Comparison of ENCODE assay signal across 14 cellular contexts in the genomic region with DNA sequence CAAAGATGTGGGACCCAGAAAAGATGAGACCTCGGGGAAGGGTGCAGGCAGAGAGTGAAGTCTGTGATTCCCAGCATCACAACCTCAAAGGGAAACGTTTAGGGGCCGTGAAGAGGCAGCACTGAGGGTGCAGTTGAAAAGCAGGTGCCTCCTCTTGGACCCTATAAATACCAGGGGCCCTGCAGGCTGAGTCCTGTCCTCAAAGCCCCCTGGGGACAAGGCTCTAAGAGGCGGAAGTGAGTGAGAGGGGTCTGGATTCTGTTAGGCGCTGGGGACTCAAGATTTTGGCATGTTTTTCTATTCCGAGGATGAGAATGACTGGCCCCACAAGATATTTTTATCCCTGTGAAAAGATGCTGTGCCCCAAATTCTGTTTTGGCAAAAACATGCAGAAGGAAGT.
A peak's percentile ranks its signal among the peaks of the same experiment; 100 is the strongest.
DNase-seq lines count a peak whose midpoint lies in the region; ATAC-seq and TF ChIP-seq lines count a peak whose summit lies in the region.
"Had no signal": no experiment of that assay in that cellular context is flagged by ENCODE, and none has a peak within 500 bp of the region (broad histone marks: within the 10 kb centered on the region; RNA-seq: fewer than 3 reads in every experiment).

No MANE protein-coding gene starts in this region.

- H4K20me1 ChIP-seq in SU-DHL-6 (ENCODE audit: low read depth, low read length): no peaks in the 10 kb centered on the region

- peak overlapping the region; percentile 51 for H3K4me2 ChIP-seq in SU-DHL-6 (ENCODE audit: low read depth, low read length, poor library complexity, severe bottlenecking)

- WGBS in transverse colon (ENCODE audit: low coverage in 1 of 2), 2 donors: 78 to 84% methylated on average over 6 of the region's 6 CpGs

- TF ChIP-seq CTCF in SU-DHL-6 (IDR thresholded peaks at IDR 0.05; ENCODE audit: insufficient read depth, low read length, poor library complexity, severe bottlenecking) (no peak), transverse colon (IDR thresholded peaks at IDR 0.05) (no peak)

- no peaks in the 10 kb centered on the region for H3K27me3 Mint-ChIP-seq in activated naive CD4-positive, alpha-beta T cell treated with anti-CD3 and anti-CD28 coated beads for 36 hours (ENCODE audit: low read depth)

- no peaks in the 10 kb centered on the region for H3K9me2 ChIP-seq in SU-DHL-6 (replicated peaks; ENCODE audit: insufficient read depth, low read length)

- peak overlapping the region; percentile 93 for H3K27ac ChIP-seq in SU-DHL-6 (ENCODE audit: low read depth, low read length)
- no peak overlapping the region for H3K27ac ChIP-seq in iPS-20b (ENCODE audit: low read length)
- peak overlapping the region; percentile 72 to 90 (median 80) for H3K27ac ChIP-seq in transverse colon

- TF ChIP-seq EP300 in transverse colon (IDR thresholded peaks at IDR 0.05; ENCODE audit: low read depth): no peak

- CTCF ChIA-PET in activated naive CD4-positive, alpha-beta T cell treated with anti-CD3 and anti-CD28 coated beads for 36 hours (lab: Charles Lee): no interaction called here

- TF ChIP-seq POLR2A in transverse colon (IDR thresholded peaks at IDR 0.05): no peak

- no peak for ATAC-seq in HG03439 (IDR thresholded peaks at IDR 0.05; ENCODE audit: unreplicated experiment)

- no peak overlapping the region for H3K4me3 Mint-ChIP-seq in activated naive CD4-positive, alpha-beta T cell treated with anti-CD3 and anti-CD28 coated beads for 36 hours

- DNase-seq in activated naive CD4-positive, alpha-beta T cell treated with anti-CD3 and anti-CD28 coated beads for 36 hours: no peak
- DNase-seq in activated naive CD4-positive, alpha-beta T cell treated with anti-CD3 and anti-CD28 coated beads, Interleukin-2, amount 50 U/mL, for 16 hours: no peak
- DNase-seq in transverse colon: no peak
- DNase-seq in HUDEP-2 (lab: John Stamatoyannopoulos, UW; ENCODE audit: unreplicated experiment in 76 of 76): no peak
- no peak for DNase-seq in NCI-H524 (lab: John Stamatoyannopoulos, UW)
- DNase-seq: activated effector memory CD4-positive, alpha-beta T cell treated with anti-CD3 and anti-CD28 coated beads, Interleukin-2, amount 50 U/mL, for 16 hours; HCEC 1CT; NCI-H1436; NCI-H69; SHP77 treated with DMSO at 0.1 percent for 48 hours had no signal

- H3K4me3 ChIP-seq in SU-DHL-6 (ENCODE audit: insufficient read depth, low read length, poor library complexity, severe bottlenecking): peak overlapping the region; percentile 19
- H3K4me3 ChIP-seq in iPS-20b (ENCODE audit: low read length): no peak overlapping the region
- H3K4me3 ChIP-seq in transverse colon: no peak overlapping the region
- H3K4me3 ChIP-seq: coronary artery had no signal

- peaks cover 49% of the 10 kb centered on the region for H3K4me1 ChIP-seq in iPS-20b (ENCODE audit: insufficient read depth, low read length)
- peaks cover 7 to 40% (median 11%) of the 10 kb centered on the region in 4 donors for H3K4me1 ChIP-seq in transverse colon

- peak overlapping the region; percentile 45 for H3K9ac ChIP-seq in SU-DHL-6 (ENCODE audit: low read length)
- peak overlapping the region; percentile 70; the same call in 1 of the 2 replicates for H3K9ac ChIP-seq in iPS-20b (ENCODE audit: low read depth, low read length)

- H3K27me3 ChIP-seq in SU-DHL-6 (ENCODE audit: low read length): no peaks in the 10 kb centered on the region
- H3K27me3 ChIP-seq in iPS-20b (ENCODE audit: insufficient read depth, low read length): no peaks in the 10 kb centered on the region
- no peaks in the 10 kb centered on the region for H3K27me3 ChIP-seq in transverse colon

- no peaks in the 10 kb centered on the region; the same call in 1 of the 2 replicates for H3K79me2 ChIP-seq in SU-DHL-6 (ENCODE audit: insufficient read depth, low read length)

- no peak overlapping the region for H2AFZ ChIP-seq in SU-DHL-6 (ENCODE audit: low read depth, low read length, severe bottlenecking)

- intact Hi-C loops in activated naive CD4-positive, alpha-beta T cell treated with anti-CD3 and anti-CD28 coated beads for 36 hours (cut with micrococcal nuclease): no loop called here
- intact Hi-C loops in transverse colon (cut with DNase I; ENCODE audit: low total_unique reads): loop anchor here (5.0 to 10.0 kb wide), 2 partner anchors 114 to 848 kb away; a partner anchor contains a TSS

- H3K27ac Mint-ChIP-seq in activated naive CD4-positive, alpha-beta T cell treated with anti-CD3 and anti-CD28 coated beads for 36 hours: peak overlapping the region; percentile 70

- H3K4me1 Mint-ChIP-seq in activated naive CD4-positive, alpha-beta T cell treated with anti-CD3 and anti-CD28 coated beads for 36 hours (ENCODE audit: low read depth): peaks cover 69% of the 10 kb centered on the region

- H3K9me3 Mint-ChIP-seq in activated naive CD4-positive, alpha-beta T cell treated with anti-CD3 and anti-CD28 coated beads for 36 hours: no peaks in the 10 kb centered on the region

- H3K9me3 ChIP-seq in SU-DHL-6 (ENCODE audit: insufficient read depth, low read length): no peaks in the 10 kb centered on the region
- H3K9me3 ChIP-seq in iPS-20b (ENCODE audit: insufficient read depth, low read depth, low read length): no peaks in the 10 kb centered on the region
- H3K9me3 ChIP-seq in transverse colon: no peaks in the 10 kb centered on the region

- peaks cover 29% of the 10 kb centered on the region for H3K36me3 Mint-ChIP-seq in activated naive CD4-positive, alpha-beta T cell treated with anti-CD3 and anti-CD28 coated beads for 36 hours (ENCODE audit: low read depth)

- in situ Hi-C loops in transverse colon (cut with MboI; ENCODE audit: low pct_ligation_motif_present in 1 of 4, low pct_unique_long_range_greater_than_20kb in 1 of 4, low sequenced_read_pairs in 3 of 4): no loop called here

- H3F3A ChIP-seq in SU-DHL-6 (ENCODE audit: insufficient read depth): peaks cover 66% of the 10 kb centered on the region

- peaks cover 14% of the 10 kb centered on the region for H3K36me3 ChIP-seq in SU-DHL-6 (ENCODE audit: low read length)
- peaks cover 44% of the 10 kb centered on the region for H3K36me3 ChIP-seq in iPS-20b (ENCODE audit: insufficient read depth, low read depth, low read length)
- peaks cover 0 to 18% (median 6%) of the 10 kb centered on the region in 4 donors for H3K36me3 ChIP-seq in transverse colon
